10 cellular contexts compared by ENCODE assay signal in genomic region chr2:63590621-63591408, GRCh38. TPM values are rescaled to one million over a fixed set of nuclear protein-coding genes. Genes with fewer than 3 reads are reported as not detected.
DNase-seq lines count a peak whose midpoint lies in the region; ATAC-seq and TF ChIP-seq lines count a peak whose summit lies in the region.
"Had no signal": no experiment of that assay in that cellular context is flagged by ENCODE, and none has a peak within 500 bp of the region (broad histone marks: within the 10 kb centered on the region; RNA-seq: fewer than 3 reads in every experiment).

No MANE protein-coding gene starts in this region.

- H3F3A ChIP-seq in neural progenitor cell (ENCODE audit: low read depth), result peaks cover 18% of the 10 kb centered on the region

- no peak for TF ChIP-seq POLR2A in vagina (IDR thresholded peaks at IDR 0.05)

- H3K9ac ChIP-seq in neural progenitor cell, result no peak overlapping the region

- peaks cover 20% of the 10 kb centered on the region for H3K4me1 ChIP-seq in neural progenitor cell
- H3K4me1 ChIP-seq in aorta (ENCODE audit: control insufficient read depth in 1 of 2, insufficient read depth in 2 of 2, low read length in 2 of 2), result peaks cover 2 to 8% of the 10 kb centered on the region in 2 donors
- peaks cover 44% of the 10 kb centered on the region for H3K4me1 ChIP-seq in vagina

- H3K4me2 ChIP-seq in neural progenitor cell, result peak overlapping the region; percentile 84

- H3K27me3 ChIP-seq in neural progenitor cell (no peaks in the 10 kb centered on the region), aorta (ENCODE audit: control insufficient read depth in 1 of 2, insufficient read depth in 2 of 2, low read length in 1 of 2) (no peaks in the 10 kb centered on the region), vagina (no peaks in the 10 kb centered on the region)

- H3K36me3 ChIP-seq in neural progenitor cell (peaks cover 16% of the 10 kb centered on the region), aorta (ENCODE audit: control insufficient read depth in 1 of 2, insufficient read depth in 2 of 2, low read length in 1 of 2) (no peaks in the 10 kb centered on the region), vagina (peaks cover 0 to 10% of the 10 kb centered on the region in 2 donors)

- H3K27ac Mint-ChIP-seq in central memory CD8-positive, alpha-beta T cell (ENCODE audit: low read depth), result no peak overlapping the region
- no peak overlapping the region for H3K27ac Mint-ChIP-seq in neural progenitor cell

- ATAC-seq in central memory CD8-positive, alpha-beta T cell (replicated peaks; ENCODE audit: extremely low read depth, poor library complexity, severe bottlenecking), result no peak
- ATAC-seq in aorta (ENCODE audit: low FRiP score), result no peak

- H4K20me1 ChIP-seq in neural progenitor cell (ENCODE audit: low read depth), result peaks cover 32% of the 10 kb centered on the region

- H3K27ac ChIP-seq in neural progenitor cell (no peak overlapping the region), aorta (ENCODE audit: low read depth in 1 of 2, low read length in 2 of 2) (no peak overlapping the region), vagina (no peak overlapping the region)

- H2AFZ ChIP-seq in neural progenitor cell (replicated peaks), result no peak overlapping the region

- no peaks in the 10 kb centered on the region for H3K27me3 Mint-ChIP-seq in central memory CD8-positive, alpha-beta T cell
- peaks cover 4% of the 10 kb centered on the region for H3K27me3 Mint-ChIP-seq in neural progenitor cell (ENCODE audit: insufficient read depth, low read depth)

- no peak for TF ChIP-seq CTCF in neural progenitor cell (IDR thresholded peaks at IDR 0.05)
- no peak for TF ChIP-seq CTCF in vagina (IDR thresholded peaks at IDR 0.05)

- H3K79me2 ChIP-seq in neural progenitor cell (ENCODE audit: low read depth), result peaks cover 91% of the 10 kb centered on the region

- 30 to 31% methylated on average over 3 of the region's 3 CpGs for WGBS in aorta, 2 donors

- DNase-seq in NCI-H1417 (lab: John Stamatoyannopoulos, UW) (peak in 2 of 3 experiments; percentile 14 to 30), NCI-H1417 treated with DMSO at 0.1 percent for 48 hours (lab: John Stamatoyannopoulos, UW) (no peak), NAMALWA (ENCODE audit: low spot score) (peak; percentile 90), neural progenitor cell (ENCODE audit: low spot score) (no peak), aorta (no peak), NCI-H2196 (lab: John Stamatoyannopoulos, UW; ENCODE audit: unreplicated experiment) (no peak), vagina (ENCODE audit: extremely low spot score in 2 of 2) (no peak)
- no peak for DNase-seq in central memory CD8-positive, alpha-beta T cell (ENCODE audit: low spot score in 2 of 2)
- DNase-seq: H7 had no signal

- no peaks in the 10 kb centered on the region for H3K9me3 Mint-ChIP-seq in central memory CD8-positive, alpha-beta T cell
- no peaks in the 10 kb centered on the region for H3K9me3 Mint-ChIP-seq in neural progenitor cell
- H3K9me3 Mint-ChIP-seq: T-helper 1 cell treated with Interleukin-12 subunit alpha and Interleukin-12 subunit beta and Interleukin-4 antibody, amounts not matched to agents 30 μg/mL and 1 μg/mL, for 36 hours had no signal

- peaks cover 56% of the 10 kb centered on the region for H3K4me1 Mint-ChIP-seq in central memory CD8-positive, alpha-beta T cell
- H3K4me1 Mint-ChIP-seq in neural progenitor cell, result peaks cover 26% of the 10 kb centered on the region

- no peaks in the 10 kb centered on the region for H3K9me3 ChIP-seq in neural progenitor cell (ENCODE audit: low read depth)
- H3K9me3 ChIP-seq in aorta (ENCODE audit: control insufficient read depth, low read length), result no peaks in the 10 kb centered on the region
- H3K9me3 ChIP-seq in vagina, result no peaks in the 10 kb centered on the region

- peaks cover 31% of the 10 kb centered on the region for H3K36me3 Mint-ChIP-seq in central memory CD8-positive, alpha-beta T cell (ENCODE audit: insufficient read depth)
- H3K36me3 Mint-ChIP-seq in neural progenitor cell, result peaks cover 6% of the 10 kb centered on the region

- intact Hi-C loops in aorta (cut with DNase I) (no loop called here), vagina (cut with DNase I) (no loop called here)

- peak overlapping the region; percentile 94 for H3K4me3 Mint-ChIP-seq in central memory CD8-positive, alpha-beta T cell
- H3K4me3 Mint-ChIP-seq in neural progenitor cell, result peak overlapping the region; percentile 70

- H3K4me3 ChIP-seq in neural progenitor cell (peak overlapping the region; percentile 76), aorta (ENCODE audit: low read length in 2 of 2) (peak overlapping the region in 1 of 2 donors; percentile 21), vagina (no peak overlapping the region)

RNA-seq across cellular contexts. Expression of gene MDH1, which starts 2.1 kb away (rescaled TPM):
- total RNA-seq in neural progenitor cell (ENCODE audit: low replicate concordance) (291 and 323 TPM in 2 replicates), aorta (10 to 100 TPM; 84.9 to 94.8 TPM), vagina (124 TPM)
- 100 to 1,000 TPM; 102 to 157 TPM for polyA plus RNA-seq in aorta

RNA-seq across cellular contexts. Expression of gene WDPCP, which starts 2.5 kb away (rescaled TPM):
- total RNA-seq in neural progenitor cell (ENCODE audit: low replicate concordance), result 10.9 and 11.4 TPM in 2 replicates
- total RNA-seq in aorta, result 10 to 100 TPM; 20.5 to 20.8 TPM
- 10 to 100 TPM in 1 of 2 donors, 1 to 10 TPM in 1; 2.9 to 10.2 TPM for polyA plus RNA-seq in aorta
- 13.3 TPM for total RNA-seq in vagina

Comparison
In these comparisons a context has a peak if more than half of its experiments do, and no peak if none do; other contexts are left out.
1. DNase-seq: peak in NCI-H1417 (2 of 3) and NAMALWA (single experiment); none in NCI-H1417 treated with DMSO at 0.1 percent for 48 hours (single experiment), central memory CD8-positive, alpha-beta T cell (0 of 2), neural progenitor cell (single experiment), aorta (0 of 2), NCI-H2196 (single experiment) and vagina (0 of 2).